ENCODE assay signal across 21 cellular contexts in the genomic region with DNA sequence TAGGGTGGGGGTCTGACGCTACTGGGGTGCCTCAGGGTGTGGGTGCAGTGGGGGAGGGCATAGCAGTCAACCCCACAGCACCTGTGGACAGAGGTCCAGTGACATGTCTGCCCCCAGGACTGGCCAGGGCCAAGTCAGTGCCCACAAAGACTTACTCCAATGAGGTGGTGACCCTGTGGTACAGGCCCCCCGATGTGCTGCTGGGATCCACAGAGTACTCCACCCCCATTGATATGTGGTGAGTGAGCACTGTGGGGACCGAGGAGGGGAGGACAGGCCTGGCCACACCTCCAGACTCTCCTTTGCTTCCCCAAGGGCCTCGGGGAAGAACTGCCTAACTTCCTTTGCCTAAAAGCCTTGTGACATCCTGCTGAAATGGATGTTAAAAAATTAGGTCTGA. TPM values are rescaled to one million over a fixed set of nuclear protein-coding genes. Genes with fewer than 3 reads are reported as not detected.
"Had no signal": no experiment of that assay in that cellular context is flagged by ENCODE, and none has a peak within 500 bp of the region (broad histone marks: within the 10 kb centered on the region; RNA-seq: fewer than 3 reads in every experiment).

No MANE protein-coding gene starts in this region.

- H3K36me3 ChIP-seq: colonic mucosa, gastrocnemius medialis, neutrophil, thyroid gland had no signal

- H3K4me3 ChIP-seq: colonic mucosa, gastrocnemius medialis, lung, smooth muscle cell, thyroid gland had no signal

- H3K27me3 ChIP-seq: colonic mucosa, heart left ventricle, thyroid gland had no signal

- ATAC-seq: gastrocnemius medialis had no signal

- H2AFZ ChIP-seq: parathyroid adenoma had no signal

- H3K79me2 ChIP-seq: parathyroid adenoma had no signal

- DNase-seq: colonic mucosa; effector CD8-positive, alpha-beta T cell; endodermal cell; gastrocnemius medialis; heart left ventricle; hippocampal formation; left colon; natural killer cell; stimulated activated CD4-positive, alpha-beta T cell treated with anti-CD3 and anti-CD28 coated beads, Interleukin-12 subunit alpha, Interleukin-12 subunit beta, amount 100 ng/mL, for 4 hours; stimulated activated CD4-positive, alpha-beta T cell treated with anti-CD3 and anti-CD28 coated beads, Interleukin-1b, Interleukin-23, amount 100 ng/mL, for 48 hours; stimulated activated CD4-positive, alpha-beta T cell treated with anti-CD3 and anti-CD28 coated beads, Interleukin-4, amount 100 ng/mL, for 1 hour; stimulated activated CD8-positive, alpha-beta memory T cell treated with anti-CD3 and anti-CD28 coated beads, Interleukin-4, amount 100 ng/mL, for 48 hours; stimulated activated naive CD4-positive, alpha-beta T cell; stimulated activated naive CD8-positive, alpha-beta T cell treated with anti-CD3 and anti-CD28 coated beads, Interleukin-15, amount 100 ng/mL, for 72 hours; thyroid gland had no signal

- H3K9me3 ChIP-seq: colonic mucosa, gastrocnemius medialis, heart left ventricle, neutrophil, thyroid gland had no signal

- H3K4me1 ChIP-seq: parathyroid adenoma had no signal

- H3K9ac ChIP-seq: parathyroid adenoma had no signal

- H3K27ac ChIP-seq: colonic mucosa, epithelial cell of prostate, gastrocnemius medialis, heart left ventricle, neutrophil, parathyroid adenoma, thyroid gland had no signal

RNA-seq across cellular contexts. Expression of a gene that starts 23.5 kb away (rescaled TPM):
- polyA plus RNA-seq: neural cell had no signal
